14 cellular contexts compared by ENCODE assay signal in the genomic region with DNA sequence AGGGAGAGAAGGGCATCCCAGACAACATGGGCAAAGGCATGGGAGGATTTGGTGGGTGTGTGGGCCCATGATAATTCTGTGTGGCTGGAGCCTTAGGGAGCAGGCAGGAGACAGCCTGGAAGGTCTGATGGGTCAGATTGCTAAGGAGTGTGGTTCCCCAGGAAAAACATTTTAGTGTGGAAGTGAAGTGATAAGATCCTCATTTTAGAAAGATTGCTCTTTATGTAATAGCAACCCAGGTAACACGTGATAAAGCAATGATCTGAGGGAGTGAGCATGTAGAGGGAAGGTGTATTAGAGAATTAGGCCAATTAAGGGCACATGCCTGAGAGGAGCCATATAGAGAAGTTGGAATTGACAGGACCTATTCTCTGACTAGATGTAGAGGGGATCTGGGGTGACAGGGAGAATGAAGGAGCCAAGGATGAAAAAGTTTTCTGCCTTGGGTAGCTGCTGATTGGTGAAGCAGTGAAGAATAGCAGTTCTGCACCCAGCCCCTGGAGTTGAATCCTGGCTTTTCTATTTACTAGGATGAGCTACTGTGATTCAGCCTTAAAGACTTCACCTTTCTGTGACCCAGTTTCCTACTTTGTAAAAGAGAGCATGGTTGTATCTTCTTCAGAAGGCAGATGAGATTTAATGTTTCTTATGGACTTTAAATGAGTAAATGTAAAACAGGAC. TPM values are rescaled to one million over a fixed set of nuclear protein-coding genes. Genes with fewer than 3 reads are reported as not detected.
DNase-seq lines count a peak whose midpoint lies in the region; TF ChIP-seq lines count a peak whose summit lies in the region.
"Had no signal": no experiment of that assay in that cellular context is flagged by ENCODE, and none has a peak within 500 bp of the region (broad histone marks: within the 10 kb centered on the region; RNA-seq: fewer than 3 reads in every experiment).

No MANE protein-coding gene starts in this region.

- no peak overlapping the region for H3K23ac ChIP-seq in mesendoderm (ENCODE audit: low read length)

- H3K56ac ChIP-seq in mesendoderm (ENCODE audit: low read length), result no peak overlapping the region

- H4K5ac ChIP-seq in mesendoderm (ENCODE audit: low read length), result no peak overlapping the region

- peaks cover 4% of the 10 kb centered on the region for H3K36me3 ChIP-seq in CD4-positive, alpha-beta memory T cell (ENCODE audit: insufficient read depth, low read length)
- H3K36me3 ChIP-seq in mesendoderm (ENCODE audit: control insufficient read depth, insufficient read depth, low read length), result no peaks in the 10 kb centered on the region
- no peaks in the 10 kb centered on the region for H3K36me3 ChIP-seq in ovary
- no peaks in the 10 kb centered on the region for H3K36me3 ChIP-seq in BE2C
- H3K36me3 ChIP-seq: cardiac muscle cell, esophagus squamous epithelium had no signal

- CTCF ChIA-PET in CD4-positive, alpha-beta memory T cell (lab: Charles Lee; ENCODE audit: partially characterized antibody), result interaction anchor here (1.6 to 20.9 kb wide), 9 partner anchors 14 to 113 kb away, joined by 4 to 359 read pairs (median 14); partner anchors contain the start of gene SLAMF6

- intact Hi-C loops in CD4-positive, alpha-beta memory T cell (cut with micrococcal nuclease), result loop anchor here (2.0 to 5.0 kb wide), 4 partner anchors 17 to 136 kb away; no protein-coding TSS in a partner anchor
- intact Hi-C loops in ovary (cut with DNase I), result no loop called here

- peaks cover 72% of the 10 kb centered on the region for H3K4me1 ChIP-seq in CD4-positive, alpha-beta memory T cell (ENCODE audit: insufficient read depth, low read length)
- H3K4me1 ChIP-seq in mesendoderm (ENCODE audit: control insufficient read depth, low read depth, low read length) (peaks cover 13% of the 10 kb centered on the region), ovary (ENCODE audit: insufficient read depth) (no peaks in the 10 kb centered on the region), BE2C (no peaks in the 10 kb centered on the region)

- POLR2A ChIA-PET in CD4-positive, alpha-beta memory T cell (lab: Charles Lee; ENCODE audit: partially characterized antibody), result interaction anchor here (0.6 to 6.6 kb wide), 16 partner anchors 9 to 166 kb away, joined by 3 to 92 read pairs (median 8); partner anchors contain the start of genes CD84 and SLAMF6

- no peak overlapping the region for H3K9ac ChIP-seq in mesendoderm (ENCODE audit: low read length)

- H4K8ac ChIP-seq in mesendoderm (ENCODE audit: low read depth, low read length), result no peak overlapping the region

- peak overlapping the region in 6 of 8 donors; percentile 4 to 64 (median 42) for H3K4me3 Mint-ChIP-seq in CD4-positive, alpha-beta memory T cell

- no peaks in the 10 kb centered on the region for H3K27me3 Mint-ChIP-seq in CD4-positive, alpha-beta memory T cell

- H3K9me3 ChIP-seq in CD4-positive, alpha-beta memory T cell (ENCODE audit: control insufficient read depth in 1 of 2, low read length in 2 of 2), result no peaks in the 10 kb centered on the region
- H3K9me3 ChIP-seq in ovary, result no peaks in the 10 kb centered on the region
- H3K9me3 ChIP-seq in BE2C, result no peaks in the 10 kb centered on the region; the same call in 1 of the 2 replicates
- H3K9me3 ChIP-seq: esophagus squamous epithelium, mucosa of descending colon had no signal

- H2AK5ac ChIP-seq in mesendoderm (ENCODE audit: low read length), result peak overlapping the region; percentile 29

- H3K27ac ChIP-seq in CD4-positive, alpha-beta memory T cell (ENCODE audit: low read depth, low read length), result peak overlapping the region; percentile 51
- H3K27ac ChIP-seq in HL-60 (replicated peaks) (peak overlapping the region; percentile 77), mesendoderm (ENCODE audit: low read depth, low read length) (no peak overlapping the region), ovary (no peak overlapping the region)
- H3K27ac ChIP-seq: cardiac muscle cell had no signal

- TF ChIP-seq POLR2A in ovary (IDR thresholded peaks at IDR 0.05), result no peak

- TF ChIP-seq CTCF in HL-60 (IDR thresholded peaks at IDR 0.05; ENCODE audit: insufficient read depth, low read length) (no peak), ovary (IDR thresholded peaks at IDR 0.05) (no peak), BE2C (IDR thresholded peaks at IDR 0.05; ENCODE audit: low read depth, low read length) (no peak)

- H3K9me3 Mint-ChIP-seq in CD4-positive, alpha-beta memory T cell, result peaks cover 0 to 2% (median 0%) of the 10 kb centered on the region in 8 donors

- no CpG with 5 or more reads among the region's 1 CpG for WGBS in mesendoderm (ENCODE audit: extremely low coverage, insufficient coverage, low lambda C conversion rate)
- 63 to 82% (median 82%) methylated on average over 1 of the region's 1 CpG for WGBS in ovary, 3 donors

- no peak overlapping the region for H3K4me2 ChIP-seq in mesendoderm (ENCODE audit: low read length)

- no peak overlapping the region for H3K4me3 ChIP-seq in CD4-positive, alpha-beta memory T cell (ENCODE audit: low read length in 2 of 2)
- H3K4me3 ChIP-seq in HL-60 (replicated peaks; ENCODE audit: insufficient read depth, low read length), result no peak overlapping the region
- no peak overlapping the region for H3K4me3 ChIP-seq in mesendoderm (ENCODE audit: low read length)
- no peak overlapping the region for H3K4me3 ChIP-seq in ovary
- H3K4me3 ChIP-seq in BE2C (ENCODE audit: low read depth, low read length), result no peak overlapping the region
- H3K4me3 ChIP-seq: cardiac muscle cell, esophagus squamous epithelium, mucosa of descending colon had no signal

- no peaks in the 10 kb centered on the region for H3K27me3 ChIP-seq in CD4-positive, alpha-beta memory T cell (ENCODE audit: insufficient read depth, low read length)
- no peaks in the 10 kb centered on the region for H3K27me3 ChIP-seq in HL-60 (ENCODE audit: insufficient read depth, poor library complexity, severe bottlenecking)
- H3K27me3 ChIP-seq in mesendoderm (ENCODE audit: insufficient read depth, low read length, poor library complexity), result no peaks in the 10 kb centered on the region
- H3K27me3 ChIP-seq in ovary, result no peaks in the 10 kb centered on the region
- no peaks in the 10 kb centered on the region for H3K27me3 ChIP-seq in BE2C
- H3K27me3 ChIP-seq: cardiac muscle cell, esophagus squamous epithelium had no signal

- H2BK5ac ChIP-seq in mesendoderm (ENCODE audit: low read length), result peak overlapping the region; percentile 33

- H3K4me1 Mint-ChIP-seq in CD4-positive, alpha-beta memory T cell, result peaks cover 48 to 74% (median 60%) of the 10 kb centered on the region in 4 donors

- no peak for DNase-seq in CD4-positive, alpha-beta memory T cell
- no peak for DNase-seq in HL-60 (ENCODE audit: low read depth in 1 of 2, low spot score in 1 of 2)
- peak; percentile 27 for DNase-seq in amniotic epithelial cell (ENCODE audit: low read depth)
- DNase-seq in mesendoderm, result no peak
- DNase-seq in ovary, result no peak
- no peak for DNase-seq in Kasumi-1 (lab: John Stamatoyannopoulos, UW)
- DNase-seq in BE2C, result no peak
- no peak for DNase-seq in NCI-H146 treated with DMSO at 0.1 percent for 48 hours (lab: John Stamatoyannopoulos, UW; ENCODE audit: unreplicated experiment)
- DNase-seq: activated T-cell treated with anti-CD3 and anti-CD28 coated beads, Interleukin-2, amount 50 U/mL, for 1 hour; esophagus squamous epithelium; mucosa of descending colon; MV-4-11 had no signal

- peak overlapping the region; percentile 21 for H3K4ac ChIP-seq in mesendoderm (ENCODE audit: low read depth, low read length)

- H2BK120ac ChIP-seq in mesendoderm (ENCODE audit: low read depth, low read length), result no peak overlapping the region

- H2BK15ac ChIP-seq in mesendoderm (replicated peaks; ENCODE audit: low read depth), result no peak overlapping the region

- peak overlapping the region; percentile 81 to 92 (median 89) for H3K27ac Mint-ChIP-seq in CD4-positive, alpha-beta memory T cell

- no peak for TF ChIP-seq EP300 in ovary (IDR thresholded peaks at IDR 0.05)

- H3K36me3 Mint-ChIP-seq in CD4-positive, alpha-beta memory T cell, result peaks cover 13 to 16% of the 10 kb centered on the region in 2 donors

- peak overlapping the region; percentile 29 for H3K18ac ChIP-seq in mesendoderm (ENCODE audit: low read length)

- no peaks in the 10 kb centered on the region for H3K79me1 ChIP-seq in mesendoderm (ENCODE audit: low read length)

- no peaks in the 10 kb centered on the region for H3K79me2 ChIP-seq in mesendoderm (ENCODE audit: control insufficient read depth, insufficient read depth, low read length)

RNA-seq across cellular contexts. Expression of gene SLAMF6, which starts 18.7 kb away (rescaled TPM):
- 10 to 100 TPM; 56.4 to 59.1 TPM for total RNA-seq in CD4-positive, alpha-beta memory T cell
- 100 to 1,000 TPM in 1 of 2 donors, 10 to 100 TPM in 1; 96.8 to 105 TPM for polyA plus RNA-seq in CD4-positive, alpha-beta memory T cell
- polyA plus RNA-seq in mesendoderm (2013, experiment 1 of 2), result 0.04 TPM
- 0.01 TPM for polyA plus RNA-seq in mesendoderm (2013, experiment 2 of 2)
- under 1 TPM in 6 of 7 donors, not detected in 1; 0.13 to 0.72 (median 0.47) TPM for total RNA-seq in ovary
- 1 to 10 TPM in 1 of 2 donors, under 1 TPM in 1; 0.24 to 4.2 TPM for polyA plus RNA-seq in ovary
- polyA plus RNA-seq in BE2C (2012; ENCODE audit: insufficient read depth, insufficient read length, low read depth), result not detected
- total RNA-seq: cardiac muscle cell, NCI-H460 had no signal
- polyA plus RNA-seq: cardiac muscle cell had no signal

RNA-seq across cellular contexts. Expression of gene CD84, which starts 37.5 kb away (rescaled TPM):
- 10 to 100 TPM; 97.5 to 98.9 TPM for total RNA-seq in CD4-positive, alpha-beta memory T cell
- polyA plus RNA-seq in CD4-positive, alpha-beta memory T cell, result 10 to 100 TPM; 15.9 to 33.6 TPM
- not detected for polyA plus RNA-seq in mesendoderm (2013, experiment 1 of 2)
- not detected for polyA plus RNA-seq in mesendoderm (2013, experiment 2 of 2)
- 10 to 100 TPM in 1 of 7 donors, 1 to 10 TPM in 5, under 1 TPM in 1; 0.91 to 10.9 (median 2.0) TPM for total RNA-seq in ovary
- polyA plus RNA-seq in ovary, result 1 to 10 TPM in 1 of 2 donors, under 1 TPM in 1; 0.48 to 9.6 TPM
- not detected for polyA plus RNA-seq in BE2C (2012; ENCODE audit: insufficient read depth, insufficient read length, low read depth)
- total RNA-seq: cardiac muscle cell, NCI-H460 had no signal
- polyA plus RNA-seq: cardiac muscle cell had no signal

Comparison
In these comparisons a context has a peak if more than half of its experiments do, and no peak if none do; other contexts are left out.
1. H3K27ac ChIP-seq: peak in CD4-positive, alpha-beta memory T cell (single experiment) and HL-60 (single experiment); none in mesendoderm (single experiment) and ovary (0 of 2).
2. RNA of gene SLAMF6, which starts 18.7 kb away (total RNA-seq): 56.4 to 59.1 TPM in CD4-positive, alpha-beta memory T cell; 0.13 to 0.72 TPM in ovary; every median in the first group is over 10 times any median in the second.
3. RNA of gene CD84, which starts 37.5 kb away (total RNA-seq): 97.5 to 98.9 TPM in CD4-positive, alpha-beta memory T cell; 0.91 to 10.9 TPM in ovary; every median in the first group is over 4 times any median in the second.